Comparison of ENCODE assay signal across 8 cellular contexts in genomic region chr13:94549241-94550029, GRCh38. TPM values are rescaled to one million over a fixed set of nuclear protein-coding genes. Genes with fewer than 3 reads are reported as not detected.
DNase-seq lines count a peak whose midpoint lies in the region; ATAC-seq and TF ChIP-seq lines count a peak whose summit lies in the region.

No MANE protein-coding gene starts in this region.

- POLR2A ChIA-PET in PC-3 (lab: Charles Lee; ENCODE audit: unreplicated experiment) = interaction anchor here (0.6 kb wide), 1 partner anchor 54 kb away, joined by 5 read pairs; no protein-coding TSS in a partner anchor

- peaks cover 14 to 22% (median 18%) of the 10 kb centered on the region in 3 donors for H3K4me1 Mint-ChIP-seq in IgD-negative memory B cell
- peaks cover 8% of the 10 kb centered on the region for H3K4me1 Mint-ChIP-seq in activated T-cell treated with anti-CD3 and anti-CD28 coated beads, Interleukin-2, amount 50 U/mL, for 4 hours (ENCODE audit: low read depth)

- H3F3A ChIP-seq in PC-3 (ENCODE audit: low read length, unreplicated experiment) = no peaks in the 10 kb centered on the region

- H3K4me1 ChIP-seq in PC-3 (ENCODE audit: insufficient read depth, low read length) (peaks cover 8% of the 10 kb centered on the region), muscle layer of colon (ENCODE audit: insufficient read depth, low read length) (peaks cover 14% of the 10 kb centered on the region)

- H3K79me2 ChIP-seq in PC-3 (ENCODE audit: low read length) = no peaks in the 10 kb centered on the region

- no peaks in the 10 kb centered on the region for H4K20me1 ChIP-seq in PC-3 (ENCODE audit: low read length)

- DNase-seq in DMS153 (lab: John Stamatoyannopoulos, UW) = peak; percentile 84
- DNase-seq in PC-3 = peak; percentile 92
- peak; percentile 92 for DNase-seq in activated T-cell treated with anti-CD3 and anti-CD28 coated beads, Interleukin-2, amount 50 U/mL, for 4 hours
- peak; percentile 84 to 88 for DNase-seq in stimulated activated CD8-positive, alpha-beta memory T cell treated with anti-CD3 and anti-CD28 coated beads, Interleukin-7, amount 100 ng/mL, for 1 hour (ENCODE audit: low read depth in 2 of 2)

- BruUV-seq in PC-3 (replicated peaks; lab: Mats Ljungman, UMichigan) = TSS peak; percentile 92

- H3K4me2 ChIP-seq in PC-3 (ENCODE audit: low read length) = peak overlapping the region; percentile 100

- H2AFZ ChIP-seq in PC-3 (ENCODE audit: low read length) = peak overlapping the region; percentile 97

- peak overlapping the region; percentile 94 to 96 (median 95) for H3K4me3 Mint-ChIP-seq in IgD-negative memory B cell
- peak overlapping the region; percentile 88 for H3K4me3 Mint-ChIP-seq in activated T-cell treated with anti-CD3 and anti-CD28 coated beads, Interleukin-2, amount 50 U/mL, for 4 hours

- H3K9ac ChIP-seq in PC-3 (ENCODE audit: low read length) = peak overlapping the region; percentile 75
- peak overlapping the region; percentile 82 for H3K9ac ChIP-seq in muscle layer of colon (ENCODE audit: low read length)

- peaks cover 2% of the 10 kb centered on the region for H3K27me3 Mint-ChIP-seq in IgD-negative memory B cell
- H3K27me3 Mint-ChIP-seq in activated T-cell treated with anti-CD3 and anti-CD28 coated beads, Interleukin-2, amount 50 U/mL, for 4 hours (ENCODE audit: low read depth) = peaks cover 3% of the 10 kb centered on the region

- TF ChIP-seq CTCF in PC-3 (conservative IDR thresholded peaks at IDR 0.05; ENCODE audit: low read depth, low read length) = no peak

- peak overlapping the region; percentile 98 to 100 (median 99) for H3K27ac Mint-ChIP-seq in IgD-negative memory B cell

- H3K9me2 ChIP-seq in PC-3 (replicated peaks; ENCODE audit: low read length) = no peaks in the 10 kb centered on the region

- H3K9me3 ChIP-seq in PC-3 (ENCODE audit: low read length) (no peaks in the 10 kb centered on the region), muscle layer of colon (ENCODE audit: low read length) (no peaks in the 10 kb centered on the region)

- H3K27me3 ChIP-seq in PC-3 (ENCODE audit: low read length) (no peaks in the 10 kb centered on the region), muscle layer of colon (ENCODE audit: control insufficient read depth in 1 of 2, insufficient read depth in 2 of 2, low read length in 2 of 2) (no peaks in the 10 kb centered on the region)

- H3K36me3 Mint-ChIP-seq in IgD-negative memory B cell = no peaks in the 10 kb centered on the region
- H3K36me3 Mint-ChIP-seq in activated T-cell treated with anti-CD3 and anti-CD28 coated beads, Interleukin-2, amount 50 U/mL, for 4 hours (ENCODE audit: insufficient read depth) = peaks cover 2% of the 10 kb centered on the region

- H3K27ac ChIP-seq in PC-3 (ENCODE audit: low read length) (peak overlapping the region; percentile 58), muscle layer of colon (ENCODE audit: low read depth, low read length) (peak overlapping the region; percentile 88)

- ATAC-seq in GM21529 (IDR thresholded peaks at IDR 0.05; ENCODE audit: unreplicated experiment) (peak; percentile 88), PC-3 (peak; percentile 86), esophagus mucosa (peak; percentile 93)
- peak; percentile 94 for ATAC-seq in activated T-cell treated with anti-CD3 and anti-CD28 coated beads, Interleukin-2, amount 50 U/mL, for 4 hours

- CTCF ChIA-PET in PC-3 (lab: Charles Lee) = no interaction called here

- H3K4me3 ChIP-seq in PC-3 (ENCODE audit: low read length) (peak overlapping the region; percentile 85), muscle layer of colon (ENCODE audit: low read depth in 1 of 2, low read length in 2 of 2) (peak overlapping the region; percentile 67 to 95)

- H3K9me3 Mint-ChIP-seq in IgD-negative memory B cell = peaks cover 0 to 4% (median 0%) of the 10 kb centered on the region in 3 donors
- no peaks in the 10 kb centered on the region for H3K9me3 Mint-ChIP-seq in activated T-cell treated with anti-CD3 and anti-CD28 coated beads, Interleukin-2, amount 50 U/mL, for 4 hours

- intact Hi-C loops in PC-3 (cut with micrococcal nuclease) = loop anchor here (2.0 to 5.0 kb wide), 3 partner anchors 51 to 163 kb away; partner anchors contain the start of genes GPR180 and SOX21

- no peaks in the 10 kb centered on the region for H3K36me3 ChIP-seq in PC-3 (ENCODE audit: low read depth, low read length)
- H3K36me3 ChIP-seq in muscle layer of colon (ENCODE audit: insufficient read depth, low read length) = no peaks in the 10 kb centered on the region

RNA-seq across cellular contexts. Expression of gene TGDS, which starts 46.5 kb away (rescaled TPM):
- polyA plus RNA-seq in IgD-negative memory B cell = 9.5 TPM
- total RNA-seq in PC-3 (2014; rRNA removed) (8.5 and 9.0 TPM in 2 replicates), esophagus mucosa (5.8 TPM)
- 10 to 100 TPM; 22.0 to 27.8 (median 26.4) TPM for total RNA-seq in activated T-cell treated with anti-CD3 and anti-CD28 coated beads, Interleukin-2, amount 50 U/mL, for 4 hours

RNA-seq across cellular contexts. Expression of gene GPR180, which starts 52.2 kb away (rescaled TPM):
- polyA plus RNA-seq in IgD-negative memory B cell = 1.9 TPM
- total RNA-seq in PC-3 (2014; rRNA removed) (3.9 and 5.6 TPM in 2 replicates), esophagus mucosa (2.4 TPM)
- total RNA-seq in activated T-cell treated with anti-CD3 and anti-CD28 coated beads, Interleukin-2, amount 50 U/mL, for 4 hours = 1 to 10 TPM; 6.0 to 8.3 (median 7.0) TPM

Comparison
In these comparisons a context has a peak if more than half of its experiments do, and no peak if none do; other contexts are left out.
1. Peak in every context shown above with its lines: DNase-seq, ATAC-seq, H3K4me3 ChIP-seq and H3K27ac ChIP-seq.